In genomic region chrX:135170468-135170867, GRCh38 we compare ENCODE assay signal across 11 cellular contexts. TPM values are rescaled to one million over a fixed set of nuclear protein-coding genes. Genes with fewer than 3 reads are reported as not detected.
"Had no signal": no experiment of that assay in that cellular context is flagged by ENCODE, and none has a peak within 500 bp of the region (broad histone marks: within the 10 kb centered on the region; RNA-seq: fewer than 3 reads in every experiment).

No MANE protein-coding gene starts in this region.

- H3K4me2 ChIP-seq: GM23338 had no signal

- H3K4me1 ChIP-seq: HAP-1 had no signal

- H3K9ac ChIP-seq: GM23248 had no signal

- H3K4me3 Mint-ChIP-seq: GM23338, H9, HFFc6 had no signal

- ATAC-seq: GM23338 had no signal

- H3K36me3 ChIP-seq: HAP-1 had no signal

- FAIRE-seq: H1, H54 had no signal

- H2AFZ ChIP-seq: GM23248, GM23338 had no signal

- H3K27ac Mint-ChIP-seq: GM23338, H9, HFFc6 had no signal

- DNase-seq: GM23248, GOT3, HCEC 1CT, HFFc6 had no signal

- H3K27ac ChIP-seq: GM23248 had no signal

- H3K9me3 ChIP-seq: HAP-1 had no signal

- H3K9me3 Mint-ChIP-seq: GM23338, HFFc6 had no signal

- H3K4me3 ChIP-seq: GM23248, GM23338, HAP-1 had no signal

RNA-seq across cellular contexts. Expression of gene CT55, which starts 0.7 kb away (rescaled TPM):
- total RNA-seq: GM23248, GM23338, H1, H9, HFFc6 had no signal
- polyA plus RNA-seq: GM23248, GM23338 had no signal

RNA-seq across cellular contexts. Expression of gene ETDB, which starts 50.1 kb away (rescaled TPM):
- total RNA-seq: GM23248, GM23338, H1, H4, H7, H9, HFFc6 had no signal
- polyA plus RNA-seq: GM23248, GM23338, H1 had no signal
